33 cellular contexts compared by ENCODE assay signal in the genomic region with DNA sequence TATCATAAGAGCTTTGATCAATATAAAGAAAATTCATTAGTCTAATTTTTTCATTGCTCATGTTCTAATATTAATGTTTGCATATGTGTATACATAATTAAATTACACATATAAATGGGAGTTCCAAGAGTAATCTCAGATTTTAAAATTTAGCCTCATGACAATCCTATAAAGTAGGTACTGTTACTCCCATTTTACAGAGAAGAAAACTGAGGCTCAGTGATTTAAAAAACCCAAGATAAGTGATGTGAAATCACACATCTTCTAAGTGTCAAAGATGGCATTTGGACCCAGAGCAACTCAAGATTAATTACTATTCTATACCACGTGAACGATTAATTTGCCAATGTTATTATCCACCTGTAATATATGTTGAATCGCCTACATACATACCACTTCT.
"Had no signal": no experiment of that assay in that cellular context is flagged by ENCODE, and none has a peak within 500 bp of the region (broad histone marks: within the 10 kb centered on the region; RNA-seq: fewer than 3 reads in every experiment).

No MANE protein-coding gene starts in this region.

- H3K4me3 ChIP-seq: MG63 had no signal

- H3K27me3 ChIP-seq: MG63 had no signal

- DNase-seq: Karpas-422, Kasumi-1, MG63, MM.1S, MV-4-11, NCI-H1048, NCI-H1092, NCI-H1092 treated with DMSO at 0.1 percent for 48 hours, NCI-H1105, NCI-H1105 treated with DMSO at 0.1 percent for 48 hours, NCI-H1417, NCI-H1417 treated with DMSO at 0.1 percent for 48 hours, NCI-H1436, NCI-H1436 treated with DMSO at 0.1 percent for 48 hours, NCI-H146, NCI-H1694, NCI-H1694 treated with DMSO at 0.1 percent for 48 hours, NCI-H187, NCI-H187 treated with DMSO at 0.1 percent for 48 hours, NCI-H1930, NCI-H2029, NCI-H2029 treated with DMSO at 0.1 percent for 48 hours, NCI-H2081, NCI-H2081 treated with DMSO at 0.1 percent for 48 hours, NCI-H2107, NCI-H2171, NCI-H2171 treated with DMSO at 0.1 percent for 48 hours, NCI-H2227 treated with DMSO at 0.1 percent for 48 hours, NCI-H345, NCI-H446, NCI-H446 treated with DMSO at 0.1 percent for 48 hours, NCI-H510A, NCI-H510A treated with DMSO at 0.1 percent for 48 hours had no signal

- H3K36me3 ChIP-seq: MG63 had no signal

- H3K9me3 ChIP-seq: MG63 had no signal
